ENCODE assay signal across 16 cellular contexts in the genomic region with DNA sequence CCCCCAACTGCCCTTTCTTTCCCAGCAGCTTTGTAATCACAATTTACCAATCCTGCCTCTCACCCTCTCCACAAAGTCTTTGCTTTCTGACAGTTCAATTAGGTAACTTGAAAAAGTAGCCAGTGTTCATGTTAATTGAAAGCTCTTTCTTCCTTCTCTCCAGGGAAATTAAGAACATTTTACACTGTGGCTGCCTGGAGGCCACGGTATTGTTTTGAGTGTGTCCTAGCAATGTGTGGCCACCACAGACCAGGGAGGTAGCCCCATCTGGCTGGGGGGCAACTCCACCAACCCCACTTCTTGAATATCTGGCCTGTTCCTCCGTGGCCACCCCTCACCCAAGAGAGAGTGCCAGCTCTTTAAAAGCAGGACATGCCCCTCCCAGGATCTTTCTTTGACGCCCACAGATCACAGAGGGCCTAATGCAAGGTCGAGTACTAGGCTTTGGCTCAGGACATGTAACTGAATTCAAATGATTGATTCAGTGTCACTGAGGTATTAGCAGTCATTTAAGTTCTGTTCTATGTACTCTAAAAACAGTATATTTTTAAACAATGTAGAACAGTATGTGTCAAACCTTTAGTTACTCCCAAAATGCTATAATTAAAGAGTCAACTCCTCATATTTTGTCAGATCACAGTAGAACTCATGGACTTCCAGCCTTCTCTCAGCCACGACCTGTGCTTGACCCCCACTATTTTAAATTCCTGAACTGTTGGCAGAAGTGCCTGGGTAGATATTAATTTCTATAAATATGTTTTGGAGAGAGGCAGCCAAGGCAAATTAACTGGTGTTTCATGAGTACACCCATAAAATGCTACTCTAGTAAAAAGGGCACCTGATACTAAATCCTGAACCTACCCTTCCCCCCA.
DNase-seq lines count a peak whose midpoint lies in the region; ATAC-seq, FAIRE-seq and TF ChIP-seq lines count a peak whose summit lies in the region.
"Had no signal": no experiment of that assay in that cellular context is flagged by ENCODE, and none has a peak within 500 bp of the region (broad histone marks: within the 10 kb centered on the region; RNA-seq: fewer than 3 reads in every experiment).

No MANE protein-coding gene starts in this region.

- no peaks in the 10 kb centered on the region for H3K9me3 ChIP-seq in CD4-positive, alpha-beta memory T cell (ENCODE audit: control insufficient read depth in 1 of 2, low read length in 2 of 2)
- H3K9me3 ChIP-seq in endothelial cell of umbilical vein (replicated peaks; ENCODE audit: control insufficient read depth, insufficient read depth, low read length): no peaks in the 10 kb centered on the region

- no peak overlapping the region for H2AFZ ChIP-seq in endothelial cell of umbilical vein (ENCODE audit: low read depth, low read length)

- no peaks in the 10 kb centered on the region for H3K27me3 Mint-ChIP-seq in CD4-positive, alpha-beta memory T cell
- no peaks in the 10 kb centered on the region for H3K27me3 Mint-ChIP-seq in natural killer cell treated with Interleukin-12 subunit alpha and Interleukin-12 subunit beta and Interleukin-15 and Interleukin-18, amount 100 ng/mL, for 72 hours

- no peak overlapping the region for H3K4me2 ChIP-seq in endothelial cell of umbilical vein (ENCODE audit: insufficient read depth, low read length)

- no peak for TF ChIP-seq CTCF in endothelial cell of umbilical vein (IDR thresholded peaks at IDR 0.05; ENCODE audit: extremely low read depth in 1 of 2, insufficient read depth in 1 of 2, low read depth in 1 of 2, low read length in 2 of 2)

- peak; percentile 43 to 67 for ATAC-seq in natural killer cell treated with Interleukin-12 subunit alpha and Interleukin-12 subunit beta and Interleukin-15 and Interleukin-18, amount 100 ng/mL, for 72 hours
- no peak for ATAC-seq in GM18511 (IDR thresholded peaks at IDR 0.05; ENCODE audit: unreplicated experiment)

- intact Hi-C loops in CD4-positive, alpha-beta memory T cell (cut with micrococcal nuclease): no loop called here
- intact Hi-C loops in endothelial cell of umbilical vein (cut with micrococcal nuclease): no loop called here

- peaks cover 12 to 20% of the 10 kb centered on the region in 2 donors for H3K36me3 Mint-ChIP-seq in CD4-positive, alpha-beta memory T cell
- peaks cover 5% of the 10 kb centered on the region for H3K36me3 Mint-ChIP-seq in natural killer cell treated with Interleukin-12 subunit alpha and Interleukin-12 subunit beta and Interleukin-15 and Interleukin-18, amount 100 ng/mL, for 72 hours

- no peak for FAIRE-seq in endothelial cell of umbilical vein (lab: Jason Lieb, UNC)
- FAIRE-seq: G401.6 had no signal

- BruUV-seq in endothelial cell of umbilical vein (replicated peaks; lab: Mats Ljungman, UMichigan): no TSS peak

- CTCF ChIA-PET in CD4-positive, alpha-beta memory T cell (lab: Charles Lee; ENCODE audit: partially characterized antibody): no interaction called here
- CTCF ChIA-PET in endothelial cell of umbilical vein (lab: Charles Lee): no interaction called here

- H3K27ac Mint-ChIP-seq in CD4-positive, alpha-beta memory T cell: peak overlapping the region in 6 of 7 donors; percentile 20 to 85 (median 68)
- H3K27ac Mint-ChIP-seq in natural killer cell treated with Interleukin-12 subunit alpha and Interleukin-12 subunit beta and Interleukin-15 and Interleukin-18, amount 100 ng/mL, for 72 hours: peak overlapping the region; percentile 51 to 86

- H3K4me1 ChIP-seq in CD4-positive, alpha-beta memory T cell (ENCODE audit: insufficient read depth, low read length): peaks cover 50% of the 10 kb centered on the region
- H3K4me1 ChIP-seq in endothelial cell of umbilical vein (ENCODE audit: control insufficient read depth, extremely low read depth, insufficient read depth, low read length): peaks cover 22% of the 10 kb centered on the region

- no peak for DNase-seq in CD4-positive, alpha-beta memory T cell
- DNase-seq in LHCN-M2 (ENCODE audit: low read depth) (peak; percentile 22), endothelial cell of umbilical vein (ENCODE audit: low read depth, low spot score) (peak; percentile 33), NCI-H2107 treated with DMSO at 0.1 percent for 48 hours (lab: John Stamatoyannopoulos, UW; ENCODE audit: unreplicated experiment) (no peak), COR-L47 (lab: John Stamatoyannopoulos, UW) (no peak), NCI-H1694 (lab: John Stamatoyannopoulos, UW) (no peak)
- DNase-seq in natural killer cell treated with Interleukin-12 subunit alpha and Interleukin-12 subunit beta and Interleukin-15 and Interleukin-18, amount 100 ng/mL, for 72 hours (ENCODE audit: low spot score): no peak
- DNase-seq: activated CD4-positive, alpha-beta T cell treated with anti-CD3 and anti-CD28 coated beads, Interleukin-2, amount 50 U/mL, for 1 hour; KBM-7; kidney glomerular epithelial cell; NCI-H146; NCI-H526; stimulated activated CD4-positive, alpha-beta T cell treated with anti-CD3 and anti-CD28 coated beads, Interleukin-2, amount 100 ng/mL, for 48 hours; T1000 had no signal

- no peaks in the 10 kb centered on the region for H3K9me1 ChIP-seq in endothelial cell of umbilical vein (replicated peaks; ENCODE audit: control insufficient read depth, extremely low read depth, insufficient read depth, low read length)

- no peaks in the 10 kb centered on the region for H4K20me1 ChIP-seq in endothelial cell of umbilical vein (replicated peaks; ENCODE audit: control insufficient read depth, extremely low read depth, insufficient read depth, low read length)

- H3K27ac ChIP-seq in CD4-positive, alpha-beta memory T cell (ENCODE audit: low read depth, low read length): no peak overlapping the region
- no peak overlapping the region for H3K27ac ChIP-seq in endothelial cell of umbilical vein (ENCODE audit: insufficient read depth, low read depth, low read length)

- no peaks in the 10 kb centered on the region for H3K79me2 ChIP-seq in endothelial cell of umbilical vein (ENCODE audit: control insufficient read depth, insufficient read depth, low read length)

- H3K4me3 Mint-ChIP-seq in CD4-positive, alpha-beta memory T cell: peak overlapping the region in 1 of 8 donors; percentile 4
- H3K4me3 Mint-ChIP-seq in natural killer cell treated with Interleukin-12 subunit alpha and Interleukin-12 subunit beta and Interleukin-15 and Interleukin-18, amount 100 ng/mL, for 72 hours: peak overlapping the region; percentile 51

- no peak overlapping the region for H3K9ac ChIP-seq in endothelial cell of umbilical vein (replicated peaks; ENCODE audit: extremely low read depth, insufficient read depth, low read length)

- peaks cover 45 to 83% (median 65%) of the 10 kb centered on the region in 4 donors for H3K4me1 Mint-ChIP-seq in CD4-positive, alpha-beta memory T cell
- H3K4me1 Mint-ChIP-seq in natural killer cell treated with Interleukin-12 subunit alpha and Interleukin-12 subunit beta and Interleukin-15 and Interleukin-18, amount 100 ng/mL, for 72 hours (ENCODE audit: low read depth in 2 of 2): peaks cover 52 to 63% of the 10 kb centered on the region in 2 donors

- POLR2A ChIA-PET in CD4-positive, alpha-beta memory T cell (lab: Charles Lee; ENCODE audit: partially characterized antibody): interaction anchor here (1.8 kb wide), 1 partner anchor 40 kb away, joined by 3 read pairs; no protein-coding TSS in a partner anchor
- POLR2A ChIA-PET in endothelial cell of umbilical vein (lab: Charles Lee): no interaction called here

- no peaks in the 10 kb centered on the region for H3K27me3 ChIP-seq in CD4-positive, alpha-beta memory T cell (ENCODE audit: insufficient read depth, low read length)
- H3K27me3 ChIP-seq in endothelial cell of umbilical vein (ENCODE audit: control insufficient read depth in 2 of 2, insufficient read depth in 2 of 2, low read length in 2 of 2): no peaks in the 10 kb centered on the region

- no peaks in the 10 kb centered on the region for H3K36me3 ChIP-seq in CD4-positive, alpha-beta memory T cell (ENCODE audit: insufficient read depth, low read length)
- H3K36me3 ChIP-seq in endothelial cell of umbilical vein (ENCODE audit: control insufficient read depth in 2 of 2, extremely low read depth in 1 of 2, insufficient read depth in 2 of 2, low read length in 2 of 2): no peaks in the 10 kb centered on the region

- dilution Hi-C loops in endothelial cell of umbilical vein (cut with MboI; ENCODE audit: extremely low pct_ligation_motif_present, low sequenced_read_pairs): no loop called here

- no peak overlapping the region for H3K4me3 ChIP-seq in CD4-positive, alpha-beta memory T cell (ENCODE audit: low read length in 2 of 2)
- no peak overlapping the region for H3K4me3 ChIP-seq in endothelial cell of umbilical vein (replicated peaks in 1 of 3; ENCODE audit: insufficient read depth in 1 of 3, low read depth in 1 of 3, low read length in 3 of 3)

- TF ChIP-seq POLR2A in endothelial cell of umbilical vein (IDR thresholded peaks at IDR 0.05; ENCODE audit: low read depth, low read length): no peak

- H3K9me3 Mint-ChIP-seq in CD4-positive, alpha-beta memory T cell: peaks cover 0 to 3% (median 0%) of the 10 kb centered on the region in 8 donors
- no peaks in the 10 kb centered on the region for H3K9me3 Mint-ChIP-seq in natural killer cell treated with Interleukin-12 subunit alpha and Interleukin-12 subunit beta and Interleukin-15 and Interleukin-18, amount 100 ng/mL, for 72 hours

TF ChIP-seq in endothelial cell of umbilical vein, 7 proteins besides CTCF, POLR2A, EP300 and RAD21:
- TF ChIP-seq, protein P1, sequence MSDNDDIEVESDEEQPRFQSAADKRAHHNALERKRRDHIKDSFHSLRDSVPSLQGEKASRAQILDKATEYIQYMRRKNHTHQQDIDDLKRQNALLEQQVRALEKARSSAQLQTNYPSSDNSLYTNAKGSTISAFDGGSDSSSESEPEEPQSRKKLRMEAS (IDR thresholded peaks at IDR 0.05; ENCODE audit: insufficient read depth, insufficient read length): no peak
- TF ChIP-seq MYC (IDR thresholded peaks at IDR 0.05; ENCODE audit: low read depth, low read length): no peak
- no peak for TF ChIP-seq GATA2 (IDR thresholded peaks at IDR 0.05; ENCODE audit: insufficient read depth, insufficient read length, low read depth, low read length)

Comparison
In these comparisons a context has a peak if more than half of its experiments do, and no peak if none do; other contexts are left out.
1. DNase-seq: peak in LHCN-M2 (single experiment) and endothelial cell of umbilical vein (single experiment); none in CD4-positive, alpha-beta memory T cell (0 of 5), natural killer cell treated with Interleukin-12 subunit alpha and Interleukin-12 subunit beta and Interleukin-15 and Interleukin-18, amount 100 ng/mL, for 72 hours (single experiment), NCI-H2107 treated with DMSO at 0.1 percent for 48 hours (single experiment), COR-L47 (single experiment) and NCI-H1694 (single experiment).